ENCODE assay signal across 1 cellular context in genomic region chr10:66941491-66941890, GRCh38.
TF ChIP-seq lines count a peak whose summit lies in the region.

No MANE protein-coding gene starts in this region.

TF ChIP-seq in GM23338, 12 proteins besides CTCF, POLR2A, EP300 and RAD21 (continued from another document):
- no peak for TF ChIP-seq ZNF462 (CRISPR knock-in tag; IDR thresholded peaks at IDR 0.05)
- no peak for TF ChIP-seq EZH2phosphoT487 (IDR thresholded peaks at IDR 0.05; ENCODE audit: unreplicated experiment)
- no peak for TF ChIP-seq ZNF114 (CRISPR knock-in tag; IDR thresholded peaks at IDR 0.05)
TF ChIP-seq in GM23338: peak in this region for 0.
